ENCODE assay signal across 35 cellular contexts in genomic region chr19:6132482-6132881, GRCh38. TPM values are rescaled to one million over a fixed set of nuclear protein-coding genes. Genes with fewer than 3 reads are reported as not detected.
"Had no signal": no experiment of that assay in that cellular context is flagged by ENCODE, and none has a peak within 500 bp of the region (broad histone marks: within the 10 kb centered on the region; RNA-seq: fewer than 3 reads in every experiment).

No MANE protein-coding gene starts in this region.

- H3K27ac ChIP-seq: adrenal gland, body of pancreas, colonic mucosa, epithelial cell of prostate, esophagus squamous epithelium, gastroesophageal sphincter, heart right ventricle, WERI-Rb-1 had no signal

- DNase-seq: activated B cell treated with CpG ODN at 0.5 μM for 24 hours; activated CD4-positive, alpha-beta T cell treated with anti-CD3 and anti-CD28 coated beads for 48 hours; activated CD4-positive, alpha-beta T cell treated with anti-CD3 and anti-CD28 coated beads, Interleukin-2, amount 50 U/mL, for 1 hour; activated CD4-positive, alpha-beta T cell treated with anti-CD3 and anti-CD28 coated beads, Interleukin-2, amount 50 U/mL, for 48 hours; activated CD8-positive, alpha-beta memory T cell treated with anti-CD3 and anti-CD28 coated beads for 24 hours; activated CD8-positive, alpha-beta T cell treated with anti-CD3 and anti-CD28 coated beads for 36 hours; activated effector memory CD4-positive, alpha-beta T cell treated with Interleukin-2 at 50 U/mL for 16 hours; activated gamma-delta T cell treated with Interleukin-2 at 50 U/mL for 16 hours; activated naive CD4-positive, alpha-beta T cell treated with Interleukin-2 at 50 U/mL for 16 hours; activated naive CD8-positive, alpha-beta T cell treated with anti-CD3 and anti-CD28 coated beads for 36 hours; activated naive CD8-positive, alpha-beta T cell treated with anti-CD3 and anti-CD28 coated beads, Interleukin-2, amount 50 U/mL, for 24 hours; activated T-cell treated with anti-CD3 and anti-CD28 coated beads, Interleukin-2, amount 50 U/mL, for 4 hours; adrenal gland; amygdala; aorta; body of pancreas; caudate nucleus; cerebellar nuclear complex; colonic mucosa; effector CD8-positive, alpha-beta T cell; esophagus squamous epithelium; foreskin melanocyte; heart right ventricle; T1000; WERI-Rb-1 had no signal

- H3K4me3 ChIP-seq: adrenal gland, body of pancreas, colonic mucosa, esophagus squamous epithelium, gastroesophageal sphincter, heart right ventricle had no signal

- FAIRE-seq: endometrium, endothelial cell of umbilical vein had no signal

- H3K36me3 ChIP-seq: adrenal gland, colonic mucosa, esophagus squamous epithelium, gastroesophageal sphincter, heart right ventricle, WERI-Rb-1 had no signal

- H3K9me3 ChIP-seq: adrenal gland, body of pancreas, colonic mucosa, gastroesophageal sphincter had no signal

- ATAC-seq: activated CD4-positive, CD25-positive, alpha-beta regulatory T cell treated with anti-CD3 and anti-CD28 coated beads, Interleukin-2, amount 50 U/mL, for 24 hours; activated CD8-positive, alpha-beta T cell treated with anti-CD3 and anti-CD28 coated beads for 36 hours; activated naive CD8-positive, alpha-beta T cell treated with anti-CD3 and anti-CD28 coated beads, Interleukin-2, amount 50 U/mL, for 24 hours; activated T-cell treated with anti-CD3 and anti-CD28 coated beads, Interleukin-2, amount 50 U/mL, for 4 hours; activated T-helper 17 cell treated with anti-CD3 and anti-CD28 coated beads, Interleukin-2, amount 50 U/mL, for 72 hours; body of pancreas; gastroesophageal sphincter; heart right ventricle had no signal

- H3K4me1 ChIP-seq: adrenal gland, body of pancreas, colonic mucosa, esophagus squamous epithelium, gastroesophageal sphincter, heart right ventricle had no signal

- H3K27me3 ChIP-seq: adrenal gland, body of pancreas, colonic mucosa, esophagus squamous epithelium, gastroesophageal sphincter, heart right ventricle had no signal

RNA-seq across cellular contexts. Expression of gene ACSBG2, which starts 3.0 kb away (rescaled TPM):
- total RNA-seq: activated B cell treated with CpG ODN at 0.5 μM for 24 hours; activated CD8-positive, alpha-beta T cell treated with anti-CD3 and anti-CD28 coated beads for 36 hours; activated naive CD8-positive, alpha-beta T cell treated with anti-CD3 and anti-CD28 coated beads for 36 hours; activated T-cell treated with anti-CD3 and anti-CD28 coated beads, Interleukin-2, amount 50 U/mL, for 4 hours; activated T-helper 17 cell treated with anti-CD3 and anti-CD28 coated beads, Interleukin-2, amount 50 U/mL, for 72 hours; adrenal gland; aorta; body of pancreas; colonic mucosa; dermis microvascular lymphatic vessel endothelial cell; endothelial cell of umbilical vein; fibroblast of lung; fibroblast of villous mesenchyme; glomerular endothelial cell; heart right ventricle had no signal
- polyA plus RNA-seq: adrenal gland, endothelial cell of umbilical vein, fibroblast of lung, heart right ventricle had no signal
